In the genomic region with DNA sequence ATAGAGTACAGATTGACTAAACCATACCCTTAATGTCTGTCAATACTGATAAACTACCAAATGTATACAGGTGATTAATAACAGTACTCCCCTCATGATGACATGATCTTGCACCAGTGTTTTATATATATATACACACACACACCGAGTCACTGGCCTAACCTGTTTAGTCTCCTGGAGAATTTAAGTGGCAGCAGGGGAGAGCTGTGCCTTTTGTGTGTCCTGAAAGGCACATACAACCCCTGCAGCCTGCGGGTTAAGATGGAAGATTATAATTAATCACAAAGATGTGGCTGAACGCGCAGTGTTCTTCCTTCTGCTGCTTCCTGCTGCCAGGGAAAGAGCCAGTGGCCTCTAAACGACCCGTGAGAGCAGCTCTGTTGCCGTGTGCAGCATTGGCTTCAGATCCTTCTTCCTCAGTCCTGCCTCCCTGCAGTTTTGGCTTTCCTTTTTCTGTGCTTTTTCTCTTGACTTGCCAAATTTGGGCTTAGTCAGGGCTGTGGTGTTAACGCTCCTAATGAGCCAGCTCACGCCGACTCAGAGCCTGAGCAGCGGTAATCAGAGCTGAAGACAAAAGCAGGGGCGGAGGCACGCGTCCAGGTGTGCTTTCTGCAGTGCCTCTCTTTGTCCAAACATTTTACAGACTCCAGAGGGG, we compare ENCODE assay signal across 11 cellular contexts. TPM values are rescaled to one million over a fixed set of nuclear protein-coding genes. Genes with fewer than 3 reads are reported as not detected.
A peak's percentile ranks its signal among the peaks of the same experiment; 100 is the strongest.
DNase-seq lines count a peak whose midpoint lies in the region; ATAC-seq, FAIRE-seq and TF ChIP-seq lines count a peak whose summit lies in the region.
"Had no signal": no experiment of that assay in that cellular context is flagged by ENCODE, and none has a peak within 500 bp of the region (broad histone marks: within the 10 kb centered on the region; RNA-seq: fewer than 3 reads in every experiment).

No MANE protein-coding gene starts in this region.

- FAIRE-seq in islet of Langerhans (lab: Jason Lieb, UNC) = peak; percentile 30

- CTCF ChIA-PET in WTC11 (lab: Charles Lee) = interaction anchor here (1.2 kb wide), 1 partner anchor 210 kb away, joined by 3 read pairs; no protein-coding TSS in a partner anchor

- H3K27ac ChIP-seq in right cardiac atrium (ENCODE audit: low read length) = no peak overlapping the region
- no peak overlapping the region for H3K27ac ChIP-seq in right atrium auricular region
- H3K27ac ChIP-seq in upper lobe of right lung = no peak overlapping the region
- H3K27ac ChIP-seq in MM.1S (ENCODE audit: low read length) = no peak overlapping the region
- H3K27ac ChIP-seq: SJCRH30 had no signal

- H3K9ac ChIP-seq in MM.1S (ENCODE audit: low read length) = no peak overlapping the region

- H4K20me1 ChIP-seq in MM.1S (ENCODE audit: insufficient read depth, low read length) = no peaks in the 10 kb centered on the region

- no peaks in the 10 kb centered on the region for H3K36me3 Mint-ChIP-seq in WTC11
- H3K36me3 Mint-ChIP-seq: activated naive CD4-positive, alpha-beta T cell treated with anti-CD3 and anti-CD28 coated beads, Interleukin-2, amount 50 U/mL, for 72 hours had no signal

- H3K4me2 ChIP-seq in MM.1S (ENCODE audit: low read depth, low read length) = no peak overlapping the region

- H3F3A ChIP-seq in MM.1S (ENCODE audit: insufficient read depth, low read length) = no peaks in the 10 kb centered on the region

- H3K4me1 ChIP-seq in right cardiac atrium (ENCODE audit: control insufficient read depth, insufficient read depth, low read length) (no peaks in the 10 kb centered on the region), right atrium auricular region (no peaks in the 10 kb centered on the region), upper lobe of right lung (no peaks in the 10 kb centered on the region), MM.1S (ENCODE audit: low read length) (no peaks in the 10 kb centered on the region)
- H3K4me1 ChIP-seq: SJCRH30 had no signal

- POLR2A ChIA-PET in WTC11 (lab: Charles Lee) = no interaction called here

- intact Hi-C loops in right cardiac atrium (cut with DNase I) (no loop called here), upper lobe of right lung (cut with DNase I) (no loop called here), left colon (cut with DNase I, micrococcal nuclease) (no loop called here)

- H2AFZ ChIP-seq in MM.1S (ENCODE audit: low read length) = no peak overlapping the region

- H3K79me2 ChIP-seq in MM.1S (ENCODE audit: low read length) = no peaks in the 10 kb centered on the region

- H3K9me3 Mint-ChIP-seq in WTC11 = peaks cover 7% of the 10 kb centered on the region; the same call in 1 of the 2 replicates
- H3K9me3 Mint-ChIP-seq: activated naive CD4-positive, alpha-beta T cell treated with anti-CD3 and anti-CD28 coated beads, Interleukin-2, amount 50 U/mL, for 72 hours had no signal

- H3K27me3 ChIP-seq in right cardiac atrium (ENCODE audit: control insufficient read depth, insufficient read depth) (no peaks in the 10 kb centered on the region), right atrium auricular region (no peaks in the 10 kb centered on the region), upper lobe of right lung (no peaks in the 10 kb centered on the region), MM.1S (replicated peaks; ENCODE audit: insufficient read depth, low read length) (no peaks in the 10 kb centered on the region)
- H3K27me3 ChIP-seq: SJCRH30 had no signal

- ATAC-seq in right cardiac atrium (peak in 1 of 2 donors; percentile 71), WTC11 (peak; percentile 92), upper lobe of right lung (peak; percentile 50), left colon (no peak)
- ATAC-seq: activated naive CD4-positive, alpha-beta T cell treated with anti-CD3 and anti-CD28 coated beads, Interleukin-2, amount 50 U/mL, for 72 hours had no signal

- H3K4me3 ChIP-seq in right cardiac atrium (ENCODE audit: low read length) (no peak overlapping the region), right atrium auricular region (no peak overlapping the region), upper lobe of right lung (no peak overlapping the region), MM.1S (ENCODE audit: low read length) (no peak overlapping the region)
- H3K4me3 ChIP-seq: SJCRH30 had no signal

- DNase-seq in right cardiac atrium (peak in 2 of 3 donors; percentile 10 to 56), right atrium auricular region (ENCODE audit: low spot score) (no peak), WTC11 (ENCODE audit: low spot score) (peak; percentile 42), upper lobe of right lung (no peak), SW480 (ENCODE audit: low spot score) (no peak), MM.1S (no peak), left colon (no peak)
- DNase-seq: SJCRH30 had no signal

- H3K4me3 Mint-ChIP-seq in WTC11 = peak overlapping the region; percentile 33
- H3K4me3 Mint-ChIP-seq: B cell had no signal

- 26% methylated on average over 14 of the region's 14 CpGs for WGBS in right cardiac atrium

- H3K9me2 ChIP-seq in MM.1S (replicated peaks; ENCODE audit: insufficient read depth, low read length) = no peaks in the 10 kb centered on the region

- peaks cover 25% of the 10 kb centered on the region for H3K4me1 Mint-ChIP-seq in WTC11
- H3K4me1 Mint-ChIP-seq: B cell had no signal

- H3K36me3 ChIP-seq in right atrium auricular region (no peaks in the 10 kb centered on the region), upper lobe of right lung (no peaks in the 10 kb centered on the region), MM.1S (replicated peaks; ENCODE audit: insufficient read depth, low read length) (no peaks in the 10 kb centered on the region)
- H3K36me3 ChIP-seq: SJCRH30 had no signal

- no peaks in the 10 kb centered on the region for H3K9me3 ChIP-seq in right cardiac atrium (ENCODE audit: control insufficient read depth, low read length)
- no peaks in the 10 kb centered on the region for H3K9me3 ChIP-seq in right atrium auricular region
- no peaks in the 10 kb centered on the region for H3K9me3 ChIP-seq in upper lobe of right lung
- H3K9me3 ChIP-seq in MM.1S (replicated peaks; ENCODE audit: insufficient read depth, low read length) = no peaks in the 10 kb centered on the region
- H3K9me3 ChIP-seq: SJCRH30 had no signal

- peak overlapping the region; percentile 84 for H3K27ac Mint-ChIP-seq in WTC11
- H3K27ac Mint-ChIP-seq: activated naive CD4-positive, alpha-beta T cell treated with anti-CD3 and anti-CD28 coated beads, Interleukin-2, amount 50 U/mL, for 72 hours; B cell had no signal

- H3K27me3 Mint-ChIP-seq in WTC11 (ENCODE audit: low read depth) = peaks cover 7% of the 10 kb centered on the region
- H3K27me3 Mint-ChIP-seq: B cell had no signal

- TF ChIP-seq CTCF in right atrium auricular region (IDR thresholded peaks at IDR 0.05) (no peak), WTC11 (IDR thresholded peaks at IDR 0.05) (no peak), upper lobe of right lung (IDR thresholded peaks at IDR 0.05) (no peak), MM.1S (IDR thresholded peaks at IDR 0.05; ENCODE audit: low read length) (no peak)

TF ChIP-seq in WTC11, 78 proteins besides CTCF, POLR2A, EP300 and RAD21 (continues in another document):
- no peak for TF ChIP-seq HMGXB4 (CRISPR knock-in tag; IDR thresholded peaks at IDR 0.05)
- no peak for TF ChIP-seq PRRX2 (CRISPR knock-in tag; IDR thresholded peaks at IDR 0.05)
- TF ChIP-seq GRHL2 (CRISPR knock-in tag; IDR thresholded peaks at IDR 0.05; ENCODE audit: insufficient replicate concordance, severe bottlenecking) = no peak
- TF ChIP-seq ZMAT4 (CRISPR knock-in tag; IDR thresholded peaks at IDR 0.05) = no peak
- no peak for TF ChIP-seq FOXP4 (CRISPR knock-in tag; IDR thresholded peaks at IDR 0.05)
- no peak for TF ChIP-seq OVOL2 (CRISPR knock-in tag; IDR thresholded peaks at IDR 0.05; ENCODE audit: borderline replicate concordance)
- TF ChIP-seq FOXP1 (CRISPR knock-in tag; IDR thresholded peaks at IDR 0.05; ENCODE audit: borderline replicate concordance) = no peak
- no peak for TF ChIP-seq NR1H2 (CRISPR knock-in tag; IDR thresholded peaks at IDR 0.05)
- TF ChIP-seq TCF7 (CRISPR knock-in tag; IDR thresholded peaks at IDR 0.05; ENCODE audit: low read depth) = no peak
- TF ChIP-seq ZNF671 (CRISPR knock-in tag; IDR thresholded peaks at IDR 0.05) = no peak

RNA-seq across cellular contexts. Expression of gene UBE3A, which starts 42.5 kb away (rescaled TPM):
- total RNA-seq in right cardiac atrium (100 to 1,000 TPM; 100 to 119 (median 107) TPM), right atrium auricular region (10 to 100 TPM; 63.3 to 65.3 TPM), WTC11 (2021) (108 to 120 TPM (median 113 TPM) in 3 replicates), upper lobe of right lung (93.1 TPM), left colon (10 to 100 TPM; 86.3 to 88.6 TPM)
- polyA plus RNA-seq in right cardiac atrium = 30.7 TPM

Comparison
In these comparisons a context has a peak if more than half of its experiments do, and no peak if none do; other contexts are left out.
1. DNase-seq: peak in right cardiac atrium (2 of 3) and WTC11 (single experiment); none in right atrium auricular region (single experiment), upper lobe of right lung (single experiment), SW480 (single experiment), MM.1S (single experiment) and left colon (0 of 2).